In genomic region chr13:44048326-44048725, GRCh38 we compare ENCODE assay signal across 1 cellular context.
TF ChIP-seq lines count a peak whose summit lies in the region.

No MANE protein-coding gene starts in this region.

TF ChIP-seq in GM12878, 131 proteins besides CTCF, POLR2A, EP300 and RAD21 (continued from another document):
- TF ChIP-seq RELB (IDR thresholded peaks at IDR 0.05; ENCODE audit: low read depth) = no peak
